8 cellular contexts compared by ENCODE assay signal in the genomic region with DNA sequence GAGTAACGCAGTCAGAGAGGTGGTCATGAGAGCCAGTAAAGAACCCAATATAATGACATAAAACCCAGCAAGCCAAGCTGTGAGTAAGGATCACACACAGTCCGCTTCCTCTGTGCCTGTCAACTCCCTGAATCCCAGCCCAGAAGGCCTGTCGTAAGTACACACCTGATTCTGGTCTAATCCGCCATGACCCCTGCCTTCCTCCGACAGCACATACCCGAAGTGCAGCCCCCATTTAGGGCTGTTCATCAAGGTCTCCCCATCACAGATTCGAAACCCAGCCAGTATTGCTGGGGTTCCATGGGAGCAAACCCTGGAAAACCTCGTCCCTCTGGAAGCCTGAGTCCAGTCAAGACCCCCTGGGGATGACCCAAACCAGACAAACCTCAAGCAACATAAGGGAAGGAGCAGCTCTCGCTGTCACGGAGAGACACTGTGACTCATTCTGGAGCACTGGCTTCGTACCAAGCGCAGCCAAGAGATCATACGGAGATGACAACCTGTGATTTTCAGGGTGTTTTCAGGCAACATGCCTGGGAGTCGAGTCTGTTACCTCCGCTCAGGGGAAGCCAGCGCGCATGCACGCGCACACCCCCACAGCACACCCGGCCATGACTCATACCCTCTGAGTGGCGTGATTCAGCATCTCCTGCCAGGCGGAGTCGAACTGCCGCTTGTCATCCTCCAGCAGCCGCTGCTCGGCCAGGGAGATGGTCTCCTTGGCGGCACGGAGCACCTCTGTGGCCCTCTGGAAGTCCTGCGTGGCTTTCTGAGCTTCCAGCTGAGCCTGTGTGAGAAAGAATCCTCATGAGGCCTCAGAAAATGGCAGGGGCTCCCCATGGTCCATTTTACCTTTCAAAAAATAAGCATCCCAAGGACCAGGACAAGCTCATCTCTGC.
DNase-seq lines count a peak whose midpoint lies in the region; ATAC-seq and TF ChIP-seq lines count a peak whose summit lies in the region.

No MANE protein-coding gene starts in this region.

- no peak for TF ChIP-seq CTCF in HEK293 (tag by site-specific recombination; IDR thresholded peaks at IDR 0.05)

- POLR2A ChIA-PET in HEK293 (lab: Yijun Ruan, JAX), result interaction anchor here (1.4 kb wide), 1 partner anchor 61 kb away, joined by 3 read pairs; no protein-coding TSS in a partner anchor

- H3K4me3 ChIP-seq in HEK293 (ENCODE audit: low read depth, low read length), result no peak overlapping the region; the same call in 1 of the 2 replicates

- DNase-seq in DMS 273 (lab: John Stamatoyannopoulos, UW; ENCODE audit: unreplicated experiment) (peak; percentile 87), NCI-H69 (lab: John Stamatoyannopoulos, UW) (peak; percentile 91), activated T-cell treated with anti-CD3 and anti-CD28 coated beads for 24 hours (ENCODE audit: low read depth) (peak; percentile 81), epithelial cell of prostate (ENCODE audit: low read depth, low spot score) (peak; percentile 72), myocyte (ENCODE audit: low read depth) (peak; percentile 94)
- DNase-seq in stimulated activated CD8-positive, alpha-beta memory T cell treated with anti-CD3 and anti-CD28 coated beads, Interleukin-7, amount 100 ng/mL, for 48 hours (ENCODE audit: extremely low read depth in 1 of 2, low read depth in 1 of 2), result peak; percentile 77 to 86

- no peaks in the 10 kb centered on the region for H3K36me3 ChIP-seq in HEK293 (ENCODE audit: control insufficient read depth in 2 of 2, insufficient read depth in 1 of 2, low read length in 2 of 2)

- peaks cover 5% of the 10 kb centered on the region; the same call in 1 of the 2 replicates for H3K4me1 ChIP-seq in HEK293 (ENCODE audit: control insufficient read depth, insufficient read depth, low read length)

- H3K27ac ChIP-seq in HEK293 (ENCODE audit: extremely low read depth, low read depth, low read length), result no peak overlapping the region
- peak overlapping the region; percentile 25 for H3K27ac ChIP-seq in epithelial cell of prostate

- CTCF ChIA-PET in HEK293 (lab: Yijun Ruan, JAX), result interaction anchor here (0.6 to 6.7 kb wide), 32 partner anchors 10 to 342 kb away, joined by 3 to 109 read pairs (median 8); a partner anchor contains a TSS

- no peaks in the 10 kb centered on the region for H3K9me3 ChIP-seq in HEK293 (ENCODE audit: control insufficient read depth, insufficient read depth, low read depth, low read length)

- no peak for ATAC-seq in GM21717 (IDR thresholded peaks at IDR 0.05; ENCODE audit: unreplicated experiment)

TF ChIP-seq in HEK293, 187 proteins besides CTCF, POLR2A, EP300 and RAD21 (continues in another document):
- TF ChIP-seq ZNF544 (tag by site-specific recombination; IDR thresholded peaks at IDR 0.05), result no peak
- no peak for TF ChIP-seq ZNF549 (tag by site-specific recombination; IDR thresholded peaks at IDR 0.05)
- TF ChIP-seq ZNF221 (tag by site-specific recombination; IDR thresholded peaks at IDR 0.05; ENCODE audit: borderline replicate concordance), result no peak
- no peak for TF ChIP-seq TCF7L2 (IDR thresholded peaks at IDR 0.05; ENCODE audit: borderline replicate concordance, low read depth, low read length)
- TF ChIP-seq BCL11B (tag by site-specific recombination; IDR thresholded peaks at IDR 0.05; ENCODE audit: low read depth), result no peak
- no peak for TF ChIP-seq ZNF548 (tag by site-specific recombination; IDR thresholded peaks at IDR 0.05)
- TF ChIP-seq ZNF521 (tag by site-specific recombination; IDR thresholded peaks at IDR 0.05), result no peak
- no peak for TF ChIP-seq ZNF416 (tag by site-specific recombination; IDR thresholded peaks at IDR 0.05)
- TF ChIP-seq YY2 (tag by site-specific recombination; IDR thresholded peaks at IDR 0.05), result no peak
- TF ChIP-seq, protein P1, sequence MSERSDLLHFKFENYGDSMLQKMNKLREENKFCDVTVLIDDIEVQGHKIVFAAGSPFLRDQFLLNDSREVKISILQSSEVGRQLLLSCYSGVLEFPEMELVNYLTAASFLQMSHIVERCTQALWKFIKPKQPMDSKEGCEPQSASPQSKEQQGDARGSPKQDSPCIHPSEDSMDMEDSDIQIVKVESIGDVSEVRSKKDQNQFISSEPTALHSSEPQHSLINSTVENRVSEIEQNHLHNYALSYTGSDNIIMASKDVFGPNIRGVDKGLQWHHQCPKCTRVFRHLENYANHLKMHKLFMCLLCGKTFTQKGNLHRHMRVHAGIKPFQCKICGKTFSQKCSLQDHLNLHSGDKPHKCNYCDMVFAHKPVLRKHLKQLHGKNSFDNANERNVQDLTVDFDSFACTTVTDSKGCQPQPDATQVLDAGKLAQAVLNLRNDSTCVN (tag by site-specific recombination; optimal IDR thresholded peaks at IDR 0.05), result peak; percentile 86
- no peak for TF ChIP-seq SP2 (tag by site-specific recombination; IDR thresholded peaks at IDR 0.05)
- TF ChIP-seq ZNF302 (tag by site-specific recombination; IDR thresholded peaks at IDR 0.05; ENCODE audit: low read depth), result no peak
- TF ChIP-seq ZNF114 (tag by site-specific recombination; IDR thresholded peaks at IDR 0.05), result no peak
- no peak for TF ChIP-seq ZFP3 (tag by site-specific recombination; IDR thresholded peaks at IDR 0.05; ENCODE audit: low read depth)
- peak; percentile 47 for TF ChIP-seq ZFHX2 (tag by site-specific recombination; conservative IDR thresholded peaks at IDR 0.05)
- TF ChIP-seq, protein P2, sequence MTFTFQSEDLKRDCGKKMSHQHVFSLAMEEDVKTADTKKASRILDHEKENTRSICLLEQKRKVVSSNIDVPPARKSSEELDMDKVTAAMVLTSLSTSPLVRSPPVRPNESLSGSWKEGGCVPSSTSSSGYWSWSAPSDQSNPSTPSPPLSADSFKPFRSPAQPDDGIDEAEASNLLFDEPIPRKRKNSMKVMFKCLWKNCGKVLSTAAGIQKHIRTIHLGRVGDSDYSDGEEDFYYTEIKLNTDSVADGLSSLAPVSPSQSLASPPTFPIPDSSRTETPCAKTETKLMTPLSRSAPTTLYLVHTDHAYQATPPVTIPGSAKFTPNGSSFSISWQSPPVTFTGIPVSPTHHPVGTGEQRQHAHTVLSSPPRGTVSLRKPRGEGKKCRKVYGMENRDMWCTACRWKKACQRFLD (tag by site-specific recombination; IDR thresholded peaks at IDR 0.05), result no peak
- TF ChIP-seq ZNF140 (tag by site-specific recombination; IDR thresholded peaks at IDR 0.05), result no peak
- no peak for TF ChIP-seq IKZF3 (tag by site-specific recombination; IDR thresholded peaks at IDR 0.05)
- TF ChIP-seq, protein P3, sequence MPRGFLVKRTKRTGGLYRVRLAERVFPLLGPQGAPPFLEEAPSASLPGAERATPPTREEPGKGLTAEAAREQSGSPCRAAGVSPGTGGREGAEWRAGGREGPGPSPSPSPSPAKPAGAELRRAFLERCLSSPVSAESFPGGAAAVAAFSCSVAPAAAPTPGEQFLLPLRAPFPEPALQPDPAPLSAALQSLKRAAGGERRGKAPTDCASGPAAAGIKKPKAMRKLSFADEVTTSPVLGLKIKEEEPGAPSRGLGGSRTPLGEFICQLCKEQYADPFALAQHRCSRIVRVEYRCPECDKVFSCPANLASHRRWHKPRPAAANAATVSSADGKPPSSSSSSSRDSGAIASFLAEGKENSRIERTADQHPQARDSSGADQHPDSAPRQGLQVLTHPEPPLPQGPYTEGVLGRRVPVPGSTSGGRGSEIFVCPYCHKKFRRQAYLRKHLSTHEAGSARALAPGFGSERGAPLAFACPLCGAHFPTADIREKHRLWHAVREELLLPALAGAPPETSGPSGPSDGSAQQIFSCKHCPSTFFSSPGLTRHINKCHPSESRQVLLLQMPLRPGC (tag by site-specific recombination; IDR thresholded peaks at IDR 0.05), result no peak
- TF ChIP-seq KLF9 (tag by site-specific recombination; IDR thresholded peaks at IDR 0.05; ENCODE audit: low read depth), result peak; percentile 77
- no peak for TF ChIP-seq ZNF621 (tag by site-specific recombination; IDR thresholded peaks at IDR 0.05)
- no peak for TF ChIP-seq ZNF48 (tag by site-specific recombination; IDR thresholded peaks at IDR 0.05)
- TF ChIP-seq, protein P4, sequence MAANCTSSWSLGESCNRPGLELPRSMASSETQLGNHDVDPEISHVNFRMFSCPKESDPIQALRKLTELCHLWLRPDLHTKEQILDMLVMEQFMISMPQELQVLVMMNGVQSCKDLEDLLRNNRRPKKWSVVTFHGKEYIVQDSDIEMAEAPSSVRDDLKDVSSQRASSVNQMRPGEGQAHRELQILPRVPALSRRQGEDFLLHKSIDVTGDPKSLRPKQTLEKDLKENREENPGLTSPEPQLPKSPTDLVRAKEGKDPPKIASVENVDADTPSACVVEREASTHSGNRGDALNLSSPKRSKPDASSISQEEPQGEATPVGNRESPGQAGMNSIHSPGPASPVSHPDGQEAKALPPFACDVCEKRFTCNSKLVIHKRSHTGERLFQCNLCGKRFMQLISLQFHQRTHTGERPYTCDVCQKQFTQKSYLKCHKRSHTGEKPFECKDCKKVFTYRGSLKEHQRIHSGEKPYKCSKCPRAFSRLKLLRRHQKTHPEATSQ (tag by site-specific recombination; IDR thresholded peaks at IDR 0.05), result no peak
- TF ChIP-seq EGR2 (tag by site-specific recombination; IDR thresholded peaks at IDR 0.05; ENCODE audit: low read depth), result peak; percentile 32; the same call in 1 of the 2 replicates
- peak; percentile 95 for TF ChIP-seq SP7 (tag by site-specific recombination; IDR thresholded peaks at IDR 0.05)
